1 cellular context compared by ENCODE assay signal in genomic region chr1:39896909-39897685, GRCh38.
TF ChIP-seq lines count a peak whose summit lies in the region.

No MANE protein-coding gene starts in this region.

TF ChIP-seq in GM12878, 131 proteins besides CTCF, POLR2A, EP300 and RAD21:
- TF ChIP-seq E4F1 (IDR thresholded peaks at IDR 0.05; ENCODE audit: borderline replicate concordance, partially characterized antibody) (no peak), PBX3 (IDR thresholded peaks at IDR 0.05; ENCODE audit: insufficient replicate concordance, low read depth, low read length) (no peak), ZBTB33 (IDR thresholded peaks at IDR 0.05) (no peak), MXI1 (IDR thresholded peaks at IDR 0.05; ENCODE audit: low read depth, low read length) (no peak), E2F8 (IDR thresholded peaks at IDR 0.05; ENCODE audit: low read depth, partially characterized antibody) (no peak), ZNF217 (IDR thresholded peaks at IDR 0.05) (no peak), SMC3 (IDR thresholded peaks at IDR 0.05; ENCODE audit: borderline replicate concordance, low read length) (no peak), NKRF (conservative IDR thresholded peaks at IDR 0.05) (no peak), MEF2B (IDR thresholded peaks at IDR 0.05; ENCODE audit: partially characterized antibody, poor library complexity, severe bottlenecking) (no peak), BRCA1 (IDR thresholded peaks at IDR 0.05; ENCODE audit: low read depth, low read length) (no peak), MEF2A (IDR thresholded peaks at IDR 0.05; ENCODE audit: insufficient read depth, low read depth, low read length) (no peak)
